ENCODE assay signal across 29 cellular contexts in genomic region chr3:195065864-195066185, GRCh38.
"Had no signal": no experiment of that assay in that cellular context is flagged by ENCODE, and none has a peak within 500 bp of the region (broad histone marks: within the 10 kb centered on the region; RNA-seq: fewer than 3 reads in every experiment).

No MANE protein-coding gene starts in this region.

- ATAC-seq: foreskin keratinocyte; gastroesophageal sphincter; naive thymus-derived CD4-positive, alpha-beta T cell; stimulated activated naive CD8-positive, alpha-beta T cell treated with anti-CD3 and anti-CD28 coated beads, Interleukin-15, amount 100 ng/mL, for 72 hours; upper lobe of right lung had no signal

- H3K4me1 ChIP-seq: foreskin keratinocyte, neural progenitor cell, parathyroid adenoma, prostate gland, suprapubic skin, upper lobe of right lung, uterus had no signal

- FAIRE-seq: endothelial cell of umbilical vein, islet of Langerhans had no signal

- H3K9me3 ChIP-seq: esophagus muscularis mucosa, gastroesophageal sphincter, heart right ventricle, prostate gland, right atrium auricular region, suprapubic skin, transverse colon, upper lobe of right lung, uterus had no signal

- H3K36me3 ChIP-seq: neural progenitor cell, prostate gland, right atrium auricular region, transverse colon, uterus had no signal

- H3K27ac ChIP-seq: coronary artery, foreskin keratinocyte, neural progenitor cell, parathyroid adenoma, prostate gland, right atrium auricular region, skin epidermis, suprapubic skin, transverse colon, upper lobe of right lung, uterus had no signal

- DNase-seq: dermis blood vessel endothelial cell; effector memory CD4-positive, alpha-beta T cell; foreskin keratinocyte; glutamatergic neuron; hippocampal formation; kidney glomerular epithelial cell; mammary epithelial cell; mesendoderm; midbrain; naive thymus-derived CD4-positive, alpha-beta T cell; stimulated activated CD4-positive, alpha-beta T cell treated with anti-CD3 and anti-CD28 coated beads, Interleukin-15, amount 100 ng/mL, for 24 hours; stimulated activated CD4-positive, alpha-beta T cell treated with anti-CD3 and anti-CD28 coated beads, Interleukin-2, amount 100 ng/mL, for 48 hours; stimulated activated naive CD4-positive, alpha-beta T cell; stimulated activated naive CD8-positive, alpha-beta T cell treated with anti-CD3 and anti-CD28 coated beads, Interleukin-15, amount 100 ng/mL, for 72 hours; transverse colon; uterus had no signal

- H3K4me3 ChIP-seq: coronary artery, esophagus muscularis mucosa, gastroesophageal sphincter, heart right ventricle, neural progenitor cell, prostate gland, right atrium auricular region, skin epidermis, suprapubic skin, transverse colon, upper lobe of right lung, uterus had no signal

- H3K9ac ChIP-seq: neural progenitor cell, parathyroid adenoma had no signal

- H3K27me3 ChIP-seq: esophagus muscularis mucosa, foreskin keratinocyte, gastroesophageal sphincter, heart right ventricle, neural progenitor cell, right atrium auricular region, suprapubic skin, transverse colon, upper lobe of right lung, uterus had no signal
